34 cellular contexts compared by ENCODE assay signal in genomic region chr7:144863320-144863647, GRCh38.
"Had no signal": no experiment of that assay in that cellular context is flagged by ENCODE, and none has a peak within 500 bp of the region (broad histone marks: within the 10 kb centered on the region; RNA-seq: fewer than 3 reads in every experiment).

No MANE protein-coding gene starts in this region.

- FAIRE-seq: astrocyte, colon, TTC549 had no signal

- H3K4me1 ChIP-seq: adrenal gland, body of pancreas, breast epithelium had no signal

- H3K36me3 ChIP-seq: adrenal gland, brain microvascular endothelial cell, breast epithelium had no signal

- ATAC-seq: activated CD8-positive, alpha-beta T cell treated with anti-CD3 and anti-CD28 coated beads for 36 hours; activated naive CD4-positive, alpha-beta T cell treated with anti-CD3 and anti-CD28 coated beads, Interleukin-2, amount 50 U/mL, for 72 hours; activated T-cell treated with anti-CD3 and anti-CD28 coated beads, Interleukin-2, amount 50 U/mL, for 4 hours; activated T-cell treated with anti-CD3 and anti-CD28 coated beads, Interleukin-2, amount 50 U/mL, for 72 hours; activated T-helper 17 cell treated with anti-CD3 and anti-CD28 coated beads, Interleukin-2, amount 50 U/mL, for 72 hours; body of pancreas had no signal

- H3K9me3 ChIP-seq: adrenal gland, body of pancreas, breast epithelium had no signal

- DNase-seq: activated B cell treated with CpG ODN at 0.5 μM for 24 hours; activated CD4-positive, alpha-beta memory T cell treated with anti-CD3 and anti-CD28 coated beads for 36 hours; activated CD4-positive, alpha-beta T cell treated with anti-CD3 and anti-CD28 coated beads for 4 hours; activated CD4-positive, alpha-beta T cell treated with anti-CD3 and anti-CD28 coated beads, Interleukin-2, amount 10 ng/mL, durations not matched to agents 24 days and 14 days; activated CD4-positive, alpha-beta T cell treated with anti-CD3 and anti-CD28 coated beads, Interleukin-2, amount 50 U/mL, for 1 hour; activated CD4-positive, alpha-beta T cell treated with anti-CD3 and anti-CD28 coated beads, Interleukin-2, amount 50 U/mL, for 4 hours; activated CD4-positive, CD25-positive, alpha-beta regulatory T cell treated with anti-CD3 and anti-CD28 coated beads, Interleukin-2, amount 50 U/mL, for 72 hours; activated CD8-positive, alpha-beta memory T cell treated with anti-CD3 and anti-CD28 coated beads, Interleukin-2, amount 50 U/mL, for 4 hours; activated CD8-positive, alpha-beta T cell treated with anti-CD3 and anti-CD28 coated beads for 36 hours; activated effector memory CD4-positive, alpha-beta T cell treated with anti-CD3 and anti-CD28 coated beads, Interleukin-2, amount 50 U/mL, for 16 hours; activated gamma-delta T cell treated with Interleukin-2 at 50 U/mL for 16 hours; activated naive CD4-positive, alpha-beta T cell; activated naive CD4-positive, alpha-beta T cell treated with anti-CD3 and anti-CD28 coated beads for 36 hours; activated naive CD4-positive, alpha-beta T cell treated with anti-CD3 and anti-CD28 coated beads, Interleukin-2, amount 50 U/mL, for 16 hours; activated naive CD8-positive, alpha-beta T cell treated with anti-CD3 and anti-CD28 coated beads for 36 hours; activated T-cell treated with anti-CD3 and anti-CD28 coated beads for 4 hours; activated T-cell treated with anti-CD3 and anti-CD28 coated beads, Interleukin-2, amount 50 U/mL, for 1 hour; activated T-cell treated with anti-CD3 and anti-CD28 coated beads, Interleukin-2, amount 50 U/mL, for 4 hours; activated T-cell treated with anti-CD3 and anti-CD28 coated beads, Interleukin-2, amount 50 U/mL, for 72 hours; adrenal gland; amniotic stem cell; aorta; body of pancreas; brain microvascular endothelial cell; central memory CD4-positive, alpha-beta T cell; T-helper 2 cell; T-helper 9 cell had no signal

- H3K27ac ChIP-seq: adrenal gland, body of pancreas, brain microvascular endothelial cell, breast epithelium, VCaP had no signal

- H3K4me3 ChIP-seq: adrenal gland, body of pancreas, breast epithelium had no signal

- H3K27me3 ChIP-seq: adrenal gland, body of pancreas, brain microvascular endothelial cell, breast epithelium had no signal
